Comparison of ENCODE assay signal across 1 cellular context in genomic region chr15:75731248-75732100, GRCh38.
TF ChIP-seq lines count a peak whose summit lies in the region.

No MANE protein-coding gene starts in this region.

TF ChIP-seq in endothelial cell of umbilical vein, 7 proteins besides CTCF, POLR2A, EP300 and RAD21:
- TF ChIP-seq GATA2 (IDR thresholded peaks at IDR 0.05; ENCODE audit: insufficient read depth, insufficient read length, low read depth, low read length) (no peak), MYC (IDR thresholded peaks at IDR 0.05; ENCODE audit: low read depth, low read length) (no peak), MAX (IDR thresholded peaks at IDR 0.05; ENCODE audit: insufficient read depth, insufficient read length) (no peak), EZH2 (IDR thresholded peaks at IDR 0.05; ENCODE audit: borderline replicate concordance, low read depth, low read length, severe bottlenecking) (no peak), POLR2AphosphoS5 (IDR thresholded peaks at IDR 0.05; ENCODE audit: insufficient read depth, low read depth, low read length) (no peak), FOS (IDR thresholded peaks at IDR 0.05; ENCODE audit: borderline replicate concordance, insufficient read depth, low read length) (no peak), JUN (IDR thresholded peaks at IDR 0.05; ENCODE audit: borderline replicate concordance, insufficient read depth, insufficient read length, low read depth) (no peak)
